In genomic region chr12:65653321-65653720, GRCh38 we compare ENCODE assay signal across 15 cellular contexts.
"Had no signal": no experiment of that assay in that cellular context is flagged by ENCODE, and none has a peak within 500 bp of the region (broad histone marks: within the 10 kb centered on the region; RNA-seq: fewer than 3 reads in every experiment).

No MANE protein-coding gene starts in this region.

- DNase-seq: dermis blood vessel endothelial cell; erythroblast; heart left ventricle; hippocampal formation; kidney glomerular epithelial cell; midbrain; occipital lobe; pancreas; right cardiac atrium; stimulated activated CD4-positive, alpha-beta T cell treated with anti-CD3 and anti-CD28 coated beads, Interleukin-2, amount 100 ng/mL, for 48 hours; stimulated activated naive CD4-positive, alpha-beta T cell treated with Interleukin-2 at 50 U/mL for 16 hours; trophoblast cell had no signal

- H3K4me3 ChIP-seq: heart left ventricle, pancreas had no signal

- H3K9me3 ChIP-seq: heart left ventricle, pancreas had no signal

- FAIRE-seq: colon, pancreas, small intestine had no signal

- H3K27me3 ChIP-seq: foreskin keratinocyte, heart left ventricle, pancreas had no signal

- H3K36me3 ChIP-seq: heart left ventricle, pancreas had no signal

- ATAC-seq: foreskin keratinocyte, heart left ventricle, pancreas, right cardiac atrium had no signal

- H3K4me1 ChIP-seq: pancreas had no signal

- H3K27ac ChIP-seq: foreskin keratinocyte, heart left ventricle, pancreas had no signal
